Comparison of ENCODE assay signal across 1 cellular context in genomic region chr19:46648070-46648960, GRCh38.
TF ChIP-seq lines count a peak whose summit lies in the region.

No MANE protein-coding gene starts in this region.

TF ChIP-seq in K562, 482 proteins besides CTCF, POLR2A, EP300 and RAD21:
- TF ChIP-seq ZBTB33 (CRISPR knock-in tag; IDR thresholded peaks at IDR 0.05) (peak; percentile 87), CC2D1A (IDR thresholded peaks at IDR 0.05) (no peak)
